In genomic region chr10:124025638-124026336, GRCh38 we compare ENCODE assay signal across 8 cellular contexts.
A peak's percentile ranks its signal among the peaks of the same experiment; 100 is the strongest.
DNase-seq lines count a peak whose midpoint lies in the region; ATAC-seq, FAIRE-seq and TF ChIP-seq lines count a peak whose summit lies in the region.

No MANE protein-coding gene starts in this region.

- no peaks in the 10 kb centered on the region for H3K9me3 ChIP-seq in Panc1 (ENCODE audit: control insufficient read depth, insufficient read depth, low read depth, low read length)
- no peaks in the 10 kb centered on the region for H3K9me3 ChIP-seq in hepatocyte (ENCODE audit: low read depth)
- no peaks in the 10 kb centered on the region for H3K9me3 ChIP-seq in CD4-positive, alpha-beta memory T cell (ENCODE audit: control insufficient read depth in 1 of 2, low read length in 2 of 2)

- no peaks in the 10 kb centered on the region for H3K36me3 Mint-ChIP-seq in CD4-positive, alpha-beta memory T cell
- no peaks in the 10 kb centered on the region for H3K36me3 Mint-ChIP-seq in activated T-helper 2 cell treated with anti-CD3 and anti-CD28 coated beads, Interferon-gamma antibody, Interleukin-2, Interleukin-4, amounts not matched to agents 10 μg/mL and 5 μg/mL and 100 μg/mL, durations not matched to agents 14 hours and 24 hours and 36 hours (ENCODE audit: low read depth)

- no peak overlapping the region for H3K4me3 Mint-ChIP-seq in CD4-positive, alpha-beta memory T cell
- no peak overlapping the region for H3K4me3 Mint-ChIP-seq in activated T-helper 2 cell treated with anti-CD3 and anti-CD28 coated beads, Interferon-gamma antibody, Interleukin-2, Interleukin-4, amounts not matched to agents 10 μg/mL and 5 μg/mL and 100 μg/mL, durations not matched to agents 14 hours and 24 hours and 36 hours (ENCODE audit: low read depth)

- H3K4me1 Mint-ChIP-seq in CD4-positive, alpha-beta memory T cell: peaks cover 0 to 1% (median 0%) of the 10 kb centered on the region in 4 donors
- H3K4me1 Mint-ChIP-seq in activated T-helper 2 cell treated with anti-CD3 and anti-CD28 coated beads, Interferon-gamma antibody, Interleukin-2, Interleukin-4, amounts not matched to agents 10 μg/mL and 5 μg/mL and 100 μg/mL, durations not matched to agents 14 hours and 24 hours and 36 hours (ENCODE audit: low read depth): no peaks in the 10 kb centered on the region

- H3K27ac Mint-ChIP-seq in CD4-positive, alpha-beta memory T cell: peak overlapping the region in 1 of 7 donors; percentile 74
- no peak overlapping the region for H3K27ac Mint-ChIP-seq in activated T-helper 2 cell treated with anti-CD3 and anti-CD28 coated beads, Interferon-gamma antibody, Interleukin-2, Interleukin-4, amounts not matched to agents 10 μg/mL and 5 μg/mL and 100 μg/mL, durations not matched to agents 14 hours and 24 hours and 36 hours

- no peaks in the 10 kb centered on the region for H4K20me1 ChIP-seq in hepatocyte (ENCODE audit: insufficient read depth, poor library complexity, severe bottlenecking)

- no peaks in the 10 kb centered on the region for H3K79me2 ChIP-seq in hepatocyte

- DNase-seq in A172 (ENCODE audit: low spot score) (peak; percentile 10), Panc1 (ENCODE audit: low read depth, low spot score) (peak; percentile 18), hepatocyte (ENCODE audit: low spot score) (peak; percentile 43), D721Med (ENCODE audit: insufficient read length, low spot score) (no peak), islet precursor cell (no peak)
- no peak for DNase-seq in CD4-positive, alpha-beta memory T cell
- no peak for DNase-seq in activated T-helper 2 cell treated with anti-CD3 and anti-CD28 coated beads, Interferon-gamma antibody, Interleukin-2, Interleukin-4, amounts not matched to agents 10 μg/mL and 5 μg/mL and 100 μg/mL, durations not matched to agents 14 hours and 24 hours and 36 hours (ENCODE audit: low spot score)

- H3K4me3 ChIP-seq in GM12875 (ENCODE audit: low read depth, low read length): no peak overlapping the region
- no peak overlapping the region for H3K4me3 ChIP-seq in Panc1 (ENCODE audit: low read depth in 2 of 2, low read length in 2 of 2)
- no peak overlapping the region for H3K4me3 ChIP-seq in hepatocyte
- H3K4me3 ChIP-seq in CD4-positive, alpha-beta memory T cell (ENCODE audit: low read length in 2 of 2): no peak overlapping the region

- no peak overlapping the region for H3K4me2 ChIP-seq in hepatocyte

- BruUV-seq in Panc1 (replicated peaks; lab: Mats Ljungman, UMichigan): no TSS peak

- intact Hi-C loops in Panc1 (cut with micrococcal nuclease; ENCODE audit: unreplicated experiment): no loop called here
- intact Hi-C loops in CD4-positive, alpha-beta memory T cell (cut with micrococcal nuclease): no loop called here
- intact Hi-C loops in activated T-helper 2 cell treated with anti-CD3 and anti-CD28 coated beads, Interferon-gamma antibody, Interleukin-2, Interleukin-4, amounts not matched to agents 10 μg/mL and 5 μg/mL and 100 μg/mL, durations not matched to agents 14 hours and 24 hours and 36 hours (cut with micrococcal nuclease): no loop called here

- no peaks in the 10 kb centered on the region for H3K9me2 ChIP-seq in hepatocyte (replicated peaks; ENCODE audit: insufficient read depth)

- no peaks in the 10 kb centered on the region for H3K36me3 ChIP-seq in Panc1 (ENCODE audit: control insufficient read depth, insufficient read depth, low read length)
- no peaks in the 10 kb centered on the region for H3K36me3 ChIP-seq in hepatocyte (replicated peaks; ENCODE audit: insufficient read depth, low read depth)
- no peaks in the 10 kb centered on the region for H3K36me3 ChIP-seq in CD4-positive, alpha-beta memory T cell (ENCODE audit: insufficient read depth, low read length)

- CTCF ChIA-PET in Panc1 (lab: Charles Lee): no interaction called here
- CTCF ChIA-PET in CD4-positive, alpha-beta memory T cell (lab: Charles Lee; ENCODE audit: partially characterized antibody): interaction anchor here (1.4 kb wide), 1 partner anchor 363 kb away, joined by 4 read pairs; no protein-coding TSS in a partner anchor

- no peak overlapping the region for H3K27ac ChIP-seq in Panc1 (ENCODE audit: low read length)
- no peak overlapping the region for H3K27ac ChIP-seq in hepatocyte
- H3K27ac ChIP-seq in CD4-positive, alpha-beta memory T cell (ENCODE audit: low read depth, low read length): no peak overlapping the region

- POLR2A ChIA-PET in Panc1 (lab: Charles Lee): no interaction called here
- POLR2A ChIA-PET in CD4-positive, alpha-beta memory T cell (lab: Charles Lee; ENCODE audit: partially characterized antibody): no interaction called here

- no peaks in the 10 kb centered on the region for H3K9me3 Mint-ChIP-seq in CD4-positive, alpha-beta memory T cell
- H3K9me3 Mint-ChIP-seq in activated T-helper 2 cell treated with anti-CD3 and anti-CD28 coated beads, Interferon-gamma antibody, Interleukin-2, Interleukin-4, amounts not matched to agents 10 μg/mL and 5 μg/mL and 100 μg/mL, durations not matched to agents 14 hours and 24 hours and 36 hours: no peaks in the 10 kb centered on the region

- peaks cover 2 to 13% of the 10 kb centered on the region in 2 donors for H3K27me3 Mint-ChIP-seq in CD4-positive, alpha-beta memory T cell
- H3K27me3 Mint-ChIP-seq in activated T-helper 2 cell treated with anti-CD3 and anti-CD28 coated beads, Interferon-gamma antibody, Interleukin-2, Interleukin-4, amounts not matched to agents 10 μg/mL and 5 μg/mL and 100 μg/mL, durations not matched to agents 14 hours and 24 hours and 36 hours (ENCODE audit: low read depth): no peaks in the 10 kb centered on the region

- H3K4me1 ChIP-seq in Panc1 (ENCODE audit: control insufficient read depth, insufficient read depth, low read length): no peaks in the 10 kb centered on the region
- H3K4me1 ChIP-seq in hepatocyte (ENCODE audit: insufficient read depth): no peaks in the 10 kb centered on the region
- H3K4me1 ChIP-seq in CD4-positive, alpha-beta memory T cell (ENCODE audit: insufficient read depth, low read length): no peaks in the 10 kb centered on the region

- H3K27me3 ChIP-seq in Panc1 (ENCODE audit: control insufficient read depth, insufficient read depth, low read length) (no peaks in the 10 kb centered on the region), hepatocyte (no peaks in the 10 kb centered on the region)
- no peaks in the 10 kb centered on the region for H3K27me3 ChIP-seq in CD4-positive, alpha-beta memory T cell (ENCODE audit: insufficient read depth, low read length)

- TF ChIP-seq CTCF in GM12875 (IDR thresholded peaks at IDR 0.05; ENCODE audit: borderline replicate concordance, insufficient read depth, low read depth, low read length) (peak; percentile 38; the same call in 1 of the 2 replicates), Panc1 (IDR thresholded peaks at IDR 0.05) (no peak; the same call in 1 of the 2 replicates), hepatocyte (IDR thresholded peaks at IDR 0.05; ENCODE audit: poor library complexity) (peak; percentile 36), D721Med (IDR thresholded peaks at IDR 0.05; ENCODE audit: insufficient read depth, missing control alignments) (no peak)

- in situ Hi-C loops in Panc1 (cut with HindIII; ENCODE audit: low pct_unique_long_range_greater_than_20kb, low sequenced_read_pairs): no loop called here

- no peak overlapping the region for H2AFZ ChIP-seq in hepatocyte

- 0 out of 2 replicates have a peak, but pooled peaks have one; percentile 72 for ATAC-seq in Panc1

- 89% methylated on average over 10 of the region's 10 CpGs for WGBS in hepatocyte (ENCODE audit: low lambda C conversion rate, missing lambda C conversion rate)

- FAIRE-seq in D721Med (lab: Jason Lieb, UNC): no peak

Comparison
In these comparisons a context has a peak if more than half of its experiments do, and no peak if none do; other contexts are left out.
1. DNase-seq: peak in A172 (single experiment), Panc1 (single experiment) and hepatocyte (single experiment); none in D721Med (single experiment), CD4-positive, alpha-beta memory T cell (0 of 5), islet precursor cell (single experiment) and activated T-helper 2 cell treated with anti-CD3 and anti-CD28 coated beads, Interferon-gamma antibody, Interleukin-2, Interleukin-4, amounts not matched to agents 10 μg/mL and 5 μg/mL and 100 μg/mL, durations not matched to agents 14 hours and 24 hours and 36 hours (single experiment).
2. CTCF ChIP-seq: peak in GM12875 (single experiment) and hepatocyte (single experiment); none in Panc1 (single experiment) and D721Med (single experiment).